ENCODE assay signal across 8 cellular contexts in the genomic region with DNA sequence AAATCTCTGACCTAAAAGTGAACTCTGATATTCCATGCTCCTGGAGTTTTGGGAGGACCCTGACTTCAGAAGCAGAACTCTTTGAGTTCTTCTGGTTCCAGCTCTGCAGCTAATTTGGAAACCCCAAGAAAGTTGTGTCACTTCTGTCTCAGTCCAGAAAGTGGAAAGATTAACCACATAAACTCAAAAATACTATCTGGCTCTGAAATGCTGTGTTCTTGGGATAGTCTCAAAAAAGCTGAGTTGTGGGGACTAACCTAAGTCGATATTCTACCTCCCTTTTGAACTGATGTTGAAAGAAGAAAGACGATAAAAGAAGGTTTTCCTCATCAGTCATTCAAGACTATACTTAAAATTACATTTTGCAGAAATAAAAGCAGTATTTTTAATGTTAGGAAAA. TPM values are rescaled to one million over a fixed set of nuclear protein-coding genes. Genes with fewer than 3 reads are reported as not detected.
DNase-seq lines count a peak whose midpoint lies in the region; ATAC-seq and TF ChIP-seq lines count a peak whose summit lies in the region.

No MANE protein-coding gene starts in this region.

- no peak for TF ChIP-seq CTCF in HL-60 (IDR thresholded peaks at IDR 0.05; ENCODE audit: insufficient read depth, low read length)
- no peak for TF ChIP-seq CTCF in WTC11 (IDR thresholded peaks at IDR 0.05)
- no peak for TF ChIP-seq CTCF in hepatocyte (IDR thresholded peaks at IDR 0.05; ENCODE audit: poor library complexity)

- DNase-seq in HL-60 (ENCODE audit: low read depth in 1 of 2, low spot score in 1 of 2) = no peak
- no peak for DNase-seq in WTC11 (ENCODE audit: low spot score)
- DNase-seq in hepatocyte (ENCODE audit: low spot score) = no peak
- DNase-seq in DMS53 treated with DMSO at 0.1 percent for 48 hours (lab: John Stamatoyannopoulos, UW; ENCODE audit: unreplicated experiment) = no peak
- no peak for DNase-seq in SHP77 (lab: John Stamatoyannopoulos, UW)

- peak overlapping the region; percentile 80 for H3K27ac ChIP-seq in HL-60 (replicated peaks)
- peak overlapping the region; percentile 80 for H3K27ac ChIP-seq in hepatocyte
- H3K27ac ChIP-seq in skin epidermis = peak overlapping the region in 20 of 21 experiments; percentile 59 to 92 (median 86)

- H3K36me3 ChIP-seq in hepatocyte (replicated peaks; ENCODE audit: insufficient read depth, low read depth) = no peaks in the 10 kb centered on the region

- WGBS in hepatocyte (ENCODE audit: low lambda C conversion rate, missing lambda C conversion rate) = 82% methylated on average over 2 of the region's 2 CpGs

- peaks cover 62% of the 10 kb centered on the region for H3K4me1 Mint-ChIP-seq in WTC11

- H3K36me3 Mint-ChIP-seq in WTC11 = no peaks in the 10 kb centered on the region

- no peaks in the 10 kb centered on the region for H3K79me2 ChIP-seq in hepatocyte

- no peaks in the 10 kb centered on the region for H3K9me3 ChIP-seq in hepatocyte (ENCODE audit: low read depth)

- H3K4me1 ChIP-seq in hepatocyte (ENCODE audit: insufficient read depth) = peaks cover 7% of the 10 kb centered on the region

- no peaks in the 10 kb centered on the region for H3K9me3 Mint-ChIP-seq in WTC11

- H3K4me2 ChIP-seq in hepatocyte = peak overlapping the region; percentile 74

- H3K27ac Mint-ChIP-seq in WTC11 = no peak overlapping the region

- no peaks in the 10 kb centered on the region for H3K27me3 ChIP-seq in HL-60 (ENCODE audit: insufficient read depth, poor library complexity, severe bottlenecking)
- H3K27me3 ChIP-seq in hepatocyte = no peaks in the 10 kb centered on the region

- ATAC-seq in WTC11 (no peak), GM19035 (IDR thresholded peaks at IDR 0.05; ENCODE audit: unreplicated experiment) (no peak), HG03159 (IDR thresholded peaks at IDR 0.05; ENCODE audit: unreplicated experiment) (no peak)

- no peaks in the 10 kb centered on the region for H4K20me1 ChIP-seq in hepatocyte (ENCODE audit: insufficient read depth, poor library complexity, severe bottlenecking)

- H2AFZ ChIP-seq in hepatocyte = peak overlapping the region; percentile 30

- H3K4me3 Mint-ChIP-seq in WTC11 = peak overlapping the region; percentile 69

- H3K4me3 ChIP-seq in HL-60 (replicated peaks; ENCODE audit: insufficient read depth, low read length) (no peak overlapping the region), hepatocyte (no peak overlapping the region), skin epidermis (peak overlapping the region in 2 of 7 experiments; percentile 17 to 40)

- CTCF ChIA-PET in WTC11 (lab: Charles Lee) = interaction anchor here (0.8 to 1.6 kb wide), 8 partner anchors 17 to 271 kb away, joined by 3 to 9 read pairs (median 4); partner anchors contain the start of gene PARP1

- no peaks in the 10 kb centered on the region for H3K9me2 ChIP-seq in hepatocyte (replicated peaks; ENCODE audit: insufficient read depth)

- peaks cover 57% of the 10 kb centered on the region for H3K27me3 Mint-ChIP-seq in WTC11 (ENCODE audit: low read depth)

- POLR2A ChIA-PET in WTC11 (lab: Charles Lee) = interaction anchor here (1.1 to 1.3 kb wide), 2 partner anchors 25 to 59 kb away, joined by 3 to 6 read pairs; no protein-coding TSS in a partner anchor

TF ChIP-seq in WTC11, 78 proteins besides CTCF, POLR2A, EP300 and RAD21 (continues in another document):
- TF ChIP-seq, protein P1, sequence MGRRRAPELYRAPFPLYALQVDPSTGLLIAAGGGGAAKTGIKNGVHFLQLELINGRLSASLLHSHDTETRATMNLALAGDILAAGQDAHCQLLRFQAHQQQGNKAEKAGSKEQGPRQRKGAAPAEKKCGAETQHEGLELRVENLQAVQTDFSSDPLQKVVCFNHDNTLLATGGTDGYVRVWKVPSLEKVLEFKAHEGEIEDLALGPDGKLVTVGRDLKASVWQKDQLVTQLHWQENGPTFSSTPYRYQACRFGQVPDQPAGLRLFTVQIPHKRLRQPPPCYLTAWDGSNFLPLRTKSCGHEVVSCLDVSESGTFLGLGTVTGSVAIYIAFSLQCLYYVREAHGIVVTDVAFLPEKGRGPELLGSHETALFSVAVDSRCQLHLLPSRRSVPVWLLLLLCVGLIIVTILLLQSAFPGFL (CRISPR knock-in tag; IDR thresholded peaks at IDR 0.05; ENCODE audit: borderline replicate concordance) = no peak
- TF ChIP-seq ZBTB43 (CRISPR knock-in tag; IDR thresholded peaks at IDR 0.05) (no peak), NR1H2 (CRISPR knock-in tag; IDR thresholded peaks at IDR 0.05) (no peak), TCF7 (CRISPR knock-in tag; IDR thresholded peaks at IDR 0.05; ENCODE audit: low read depth) (no peak), ZNF121 (CRISPR knock-in tag; IDR thresholded peaks at IDR 0.05) (no peak), SP1 (CRISPR knock-in tag; conservative IDR thresholded peaks at IDR 0.05) (no peak), GABPB1 (CRISPR knock-in tag; IDR thresholded peaks at IDR 0.05) (no peak), PRDM15 (CRISPR knock-in tag; IDR thresholded peaks at IDR 0.05) (no peak)
- TF ChIP-seq, protein P2, sequence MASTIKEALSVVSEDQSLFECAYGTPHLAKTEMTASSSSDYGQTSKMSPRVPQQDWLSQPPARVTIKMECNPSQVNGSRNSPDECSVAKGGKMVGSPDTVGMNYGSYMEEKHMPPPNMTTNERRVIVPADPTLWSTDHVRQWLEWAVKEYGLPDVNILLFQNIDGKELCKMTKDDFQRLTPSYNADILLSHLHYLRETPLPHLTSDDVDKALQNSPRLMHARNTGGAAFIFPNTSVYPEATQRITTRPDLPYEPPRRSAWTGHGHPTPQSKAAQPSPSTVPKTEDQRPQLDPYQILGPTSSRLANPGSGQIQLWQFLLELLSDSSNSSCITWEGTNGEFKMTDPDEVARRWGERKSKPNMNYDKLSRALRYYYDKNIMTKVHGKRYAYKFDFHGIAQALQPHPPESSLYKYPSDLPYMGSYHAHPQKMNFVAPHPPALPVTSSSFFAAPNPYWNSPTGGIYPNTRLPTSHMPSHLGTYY (CRISPR knock-in tag; IDR thresholded peaks at IDR 0.05) = no peak
- TF ChIP-seq, protein P3, sequence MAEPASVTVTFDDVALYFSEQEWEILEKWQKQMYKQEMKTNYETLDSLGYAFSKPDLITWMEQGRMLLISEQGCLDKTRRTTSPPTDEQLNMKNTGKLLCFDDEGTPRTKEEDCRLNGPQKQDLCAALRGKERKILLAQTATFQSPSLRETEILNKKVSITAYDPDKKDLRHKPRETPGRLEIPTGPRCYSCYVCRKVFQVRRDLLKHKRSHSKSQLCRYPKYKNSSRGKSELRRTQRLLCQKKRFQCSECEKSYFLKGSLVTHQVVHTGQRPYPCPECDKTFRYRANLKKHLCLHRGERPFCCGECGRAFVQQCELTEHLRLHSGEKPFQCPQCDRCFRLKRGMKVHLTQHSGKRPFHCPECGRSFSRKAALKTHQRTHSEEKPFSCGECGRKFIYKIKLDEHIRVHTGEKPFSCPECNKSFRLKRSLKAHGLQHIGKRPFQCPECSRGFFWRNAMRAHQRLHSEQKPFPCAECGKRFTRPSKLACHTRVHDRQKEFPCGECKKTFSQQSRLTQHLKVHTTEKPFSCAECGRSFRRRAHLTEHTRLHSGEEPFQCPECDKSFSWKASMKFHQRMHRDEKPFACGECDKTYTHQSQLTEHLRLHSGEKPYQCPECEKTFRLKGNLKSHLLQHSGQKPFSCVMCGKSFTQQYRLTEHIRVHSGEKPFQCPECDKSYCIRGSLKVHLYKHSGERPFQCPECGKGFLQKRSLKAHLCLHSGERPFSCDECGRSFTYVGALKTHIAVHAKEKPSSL (CRISPR knock-in tag; conservative IDR thresholded peaks at IDR 0.05) = no peak

RNA-seq across cellular contexts. Expression of gene ITPKB, which starts 59.8 kb away (rescaled TPM):
- total RNA-seq in WTC11 (2021) = 13.1 to 15.6 TPM (median 13.5 TPM) in 3 replicates
- total RNA-seq in hepatocyte = 9.4 and 11.0 TPM in 2 replicates
- polyA plus RNA-seq in hepatocyte = 7.4 and 13.8 TPM in 2 replicates
